In genomic region chr19:48379058-48379457, GRCh38 we compare ENCODE assay signal across 1 cellular context.
TF ChIP-seq lines count a peak whose summit lies in the region.

No MANE protein-coding gene starts in this region.

TF ChIP-seq in K562, 482 proteins besides CTCF, POLR2A, EP300 and RAD21:
- TF ChIP-seq RNF219 (CRISPR knock-in tag; IDR thresholded peaks at IDR 0.05): no peak
- TF ChIP-seq TRIM28 (IDR thresholded peaks at IDR 0.05): no peak
- no peak for TF ChIP-seq USF2 (CRISPR knock-in tag; IDR thresholded peaks at IDR 0.05)
- TF ChIP-seq NUFIP1 (IDR thresholded peaks at IDR 0.05; ENCODE audit: partially characterized antibody): no peak
- TF ChIP-seq MBD1 (CRISPR knock-in tag; IDR thresholded peaks at IDR 0.05): no peak
- TF ChIP-seq ZFP36 (IDR thresholded peaks at IDR 0.05; ENCODE audit: low read depth, low read length, partially characterized antibody): no peak
- TF ChIP-seq KDM5B (IDR thresholded peaks at IDR 0.05; ENCODE audit: insufficient replicate concordance, low read depth, low read length): no peak
- no peak for TF ChIP-seq ZFP1 (CRISPR knock-in tag; IDR thresholded peaks at IDR 0.05)
- no peak for TF ChIP-seq ILK (tag; IDR thresholded peaks at IDR 0.05; ENCODE audit: borderline replicate concordance, low read depth)
- no peak for TF ChIP-seq BRCA1 (IDR thresholded peaks at IDR 0.05)
- TF ChIP-seq BRCA1 (CRISPR knock-in tag; IDR thresholded peaks at IDR 0.05): no peak
- TF ChIP-seq SUPT5H (IDR thresholded peaks at IDR 0.05): no peak
- TF ChIP-seq NCOA1 (IDR thresholded peaks at IDR 0.05; ENCODE audit: low read depth): no peak
- TF ChIP-seq ZKSCAN1 (IDR thresholded peaks at IDR 0.05; ENCODE audit: low read depth, low read length): no peak
- no peak for TF ChIP-seq ZNF699 (CRISPR knock-in tag; IDR thresholded peaks at IDR 0.05; ENCODE audit: insufficient replicate concordance)
- TF ChIP-seq ZNF584 (CRISPR knock-in tag; IDR thresholded peaks at IDR 0.05; ENCODE audit: low read depth): no peak
- TF ChIP-seq PTBP1 (IDR thresholded peaks at IDR 0.05; ENCODE audit: low read depth, low read length): no peak
